16 cellular contexts compared by ENCODE assay signal in genomic region chr18:58580078-58580477, GRCh38. TPM values are rescaled to one million over a fixed set of nuclear protein-coding genes. Genes with fewer than 3 reads are reported as not detected.
DNase-seq lines count a peak whose midpoint lies in the region; ATAC-seq and TF ChIP-seq lines count a peak whose summit lies in the region.
"Had no signal": no experiment of that assay in that cellular context is flagged by ENCODE, and none has a peak within 500 bp of the region (broad histone marks: within the 10 kb centered on the region; RNA-seq: fewer than 3 reads in every experiment).

No MANE protein-coding gene starts in this region.

- H3K4me1 ChIP-seq in ACC112 (ENCODE audit: control insufficient read depth, insufficient read depth, low read length, unreplicated experiment) (peaks cover 64% of the 10 kb centered on the region), liver (ENCODE audit: control insufficient read depth in 4 of 4, insufficient read depth in 4 of 4, low read length in 3 of 4) (peaks cover 3 to 9% (median 5%) of the 10 kb centered on the region in 4 donors), heart left ventricle (peaks cover 0 to 35% (median 12%) of the 10 kb centered on the region in 12 donors)
- H3K4me1 ChIP-seq: colonic mucosa had no signal

- no peak for TF ChIP-seq RAD21 in liver (IDR thresholded peaks at IDR 0.05)

- no peaks in the 10 kb centered on the region for H3K27me3 ChIP-seq in ACC112 (ENCODE audit: insufficient read depth, low read length)
- H3K27me3 ChIP-seq in liver (ENCODE audit: control insufficient read depth in 4 of 4, insufficient read depth in 4 of 4, low read length in 3 of 4): no peaks in the 10 kb centered on the region
- H3K27me3 ChIP-seq in heart left ventricle: no peaks in the 10 kb centered on the region
- H3K27me3 ChIP-seq: colonic mucosa, ovary had no signal

- no peak overlapping the region for H2AFZ ChIP-seq in ACC112 (ENCODE audit: low read length, unreplicated experiment)

- H3K36me3 ChIP-seq in ACC112 (ENCODE audit: insufficient read depth, low read length): no peaks in the 10 kb centered on the region
- H3K36me3 ChIP-seq in liver (ENCODE audit: control insufficient read depth in 4 of 4, insufficient read depth in 3 of 4, low read depth in 1 of 4, low read length in 3 of 4): no peaks in the 10 kb centered on the region
- H3K36me3 ChIP-seq in heart left ventricle: peaks cover 0 to 6% (median 0%) of the 10 kb centered on the region in 9 donors
- H3K36me3 ChIP-seq: colonic mucosa, ovary had no signal

- no peak for ATAC-seq in HG02973 (IDR thresholded peaks at IDR 0.05; ENCODE audit: unreplicated experiment)
- ATAC-seq in heart left ventricle: no peak
- ATAC-seq: GM12878 had no signal

- H3K79me2 ChIP-seq in ACC112 (ENCODE audit: control insufficient read depth, insufficient read depth, low read length, unreplicated experiment): no peaks in the 10 kb centered on the region

- DNase-seq in HCEC 1CT: peak; percentile 75
- DNase-seq in astrocyte of the cerebellum (ENCODE audit: low read depth): no peak
- DNase-seq in NCI-H1105 treated with DMSO at 0.1 percent for 48 hours (lab: John Stamatoyannopoulos, UW): no peak
- DNase-seq in heart left ventricle: no peak
- no peak for DNase-seq in stimulated activated naive CD4-positive, alpha-beta T cell (lab: John Stamatoyannopoulos, UW)
- DNase-seq: activated CD4-positive, CD25-positive, alpha-beta regulatory T cell; activated CD8-positive, alpha-beta memory T cell treated with anti-CD3 and anti-CD28 coated beads, Interleukin-2, amount 50 U/mL, for 48 hours; colonic mucosa; NCI-H1417 treated with DMSO at 0.1 percent for 48 hours; NCI-H446; ovary had no signal

- TF ChIP-seq CTCF in astrocyte of the cerebellum (IDR thresholded peaks at IDR 0.05; ENCODE audit: low read depth, low read length, missing control alignments) (no peak), liver (IDR thresholded peaks at IDR 0.05; ENCODE audit: low read depth, low read length, missing input control) (no peak), heart left ventricle (IDR thresholded peaks at IDR 0.05) (no peak)

- WGBS in liver: 85% methylated on average over 2 of the region's 2 CpGs
- 80 to 87% (median 85%) methylated on average over 2 of the region's 2 CpGs for WGBS in heart left ventricle, 4 donors

- no peak for TF ChIP-seq POLR2A in heart left ventricle (IDR thresholded peaks at IDR 0.05)

- in situ Hi-C loops in astrocyte of the cerebellum (cut with HindIII; ENCODE audit: low sequenced_read_pairs): loop anchor here (5.0 kb wide), 1 partner anchor 57 kb away; no protein-coding TSS in a partner anchor

- no peaks in the 10 kb centered on the region for H3K9me3 ChIP-seq in liver (ENCODE audit: control insufficient read depth in 4 of 4, low read length in 3 of 4)
- H3K9me3 ChIP-seq in heart left ventricle: no peaks in the 10 kb centered on the region
- H3K9me3 ChIP-seq: colonic mucosa, ovary had no signal

- intact Hi-C loops in heart left ventricle (cut with DNase I): no loop called here

- H3K27ac ChIP-seq in ACC112 (ENCODE audit: low read depth, low read length): peak overlapping the region; percentile 83
- peak overlapping the region; percentile 34 to 51 for H3K27ac ChIP-seq in liver (ENCODE audit: low read depth in 1 of 2, low read length in 2 of 2)
- H3K27ac ChIP-seq in heart left ventricle: peak overlapping the region in 1 of 12 donors; percentile 67
- H3K27ac ChIP-seq: colonic mucosa, ovary had no signal

- H3K9ac ChIP-seq in liver (ENCODE audit: low read depth in 1 of 2, low read length in 2 of 2): no peak overlapping the region

- H3K4me3 ChIP-seq in ACC112 (ENCODE audit: low read depth, low read length) (peak overlapping the region; percentile 69), astrocyte of the cerebellum (ENCODE audit: low read depth, low read length) (peak overlapping the region; percentile 64), liver (ENCODE audit: low read depth in 1 of 3, low read length in 3 of 3) (no peak overlapping the region), heart left ventricle (no peak overlapping the region)
- H3K4me3 ChIP-seq: colonic mucosa, GM12878, ovary had no signal

TF ChIP-seq in liver, 16 proteins besides CTCF, POLR2A, EP300 and RAD21:
- TF ChIP-seq HNF4A (conservative IDR thresholded peaks at IDR 0.05) (no peak), JUND (IDR thresholded peaks at IDR 0.05) (no peak), TAF1 (conservative IDR thresholded peaks at IDR 0.05) (no peak), ZBTB33 (IDR thresholded peaks at IDR 0.05) (no peak), FOXA2 (IDR thresholded peaks at IDR 0.05) (no peak), YY1 (IDR thresholded peaks at IDR 0.05) (no peak), GABPA (IDR thresholded peaks at IDR 0.05 in 1 of 2, conservative IDR thresholded peaks at IDR 0.05 in 1 of 2) (no peak), NR2F2 (IDR thresholded peaks at IDR 0.05) (no peak), SP1 (IDR thresholded peaks at IDR 0.05) (no peak), EGR1 (IDR thresholded peaks at IDR 0.05; ENCODE audit: low read depth in 2 of 2) (no peak), FOXA1 (IDR thresholded peaks at IDR 0.05) (no peak), RXRA (IDR thresholded peaks at IDR 0.05) (no peak), ATF3 (IDR thresholded peaks at IDR 0.05) (no peak), REST (IDR thresholded peaks at IDR 0.05) (no peak), HNF4G (IDR thresholded peaks at IDR 0.05) (no peak)
- TF ChIP-seq, protein P1, sequence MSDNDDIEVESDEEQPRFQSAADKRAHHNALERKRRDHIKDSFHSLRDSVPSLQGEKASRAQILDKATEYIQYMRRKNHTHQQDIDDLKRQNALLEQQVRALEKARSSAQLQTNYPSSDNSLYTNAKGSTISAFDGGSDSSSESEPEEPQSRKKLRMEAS (IDR thresholded peaks at IDR 0.05): no peak

RNA-seq across cellular contexts. Expression of gene ALPK2, which starts 48.8 kb away (rescaled TPM):
- total RNA-seq in liver: 10 to 100 TPM in 1 of 2 donors, under 1 TPM in 1; 0.05 to 14.5 TPM
- polyA plus RNA-seq in liver: under 1 TPM; 0.03 to 0.94 TPM
- 100 to 1,000 TPM in 8 of 9 donors, 10 to 100 TPM in 1; 99.7 to 224 (median 159) TPM for total RNA-seq in heart left ventricle
- 10 to 100 TPM; 13.2 to 31.5 TPM for polyA plus RNA-seq in heart left ventricle
- total RNA-seq: OCI-LY7 had no signal

Comparison
In these comparisons a context has a peak if more than half of its experiments do, and no peak if none do; other contexts are left out.
1. H3K4me3 ChIP-seq: peak in ACC112 (single experiment) and astrocyte of the cerebellum (single experiment); none in liver (0 of 3) and heart left ventricle (0 of 12).
2. RNA of gene ALPK2, which starts 48.8 kb away (total RNA-seq): 99.7 to 224 TPM in heart left ventricle; 0.05 to 14.5 TPM in liver; every median in the first group is over 4 times any median in the second.